Comparison of ENCODE assay signal across 11 cellular contexts in genomic region chr7:151313857-151314256, GRCh38. TPM values are rescaled to one million over a fixed set of nuclear protein-coding genes. Genes with fewer than 3 reads are reported as not detected.
DNase-seq lines count a peak whose midpoint lies in the region; ATAC-seq, FAIRE-seq and TF ChIP-seq lines count a peak whose summit lies in the region.
"Had no signal": no experiment of that assay in that cellular context is flagged by ENCODE, and none has a peak within 500 bp of the region (broad histone marks: within the 10 kb centered on the region; RNA-seq: fewer than 3 reads in every experiment).

No MANE protein-coding gene starts in this region.

- H3K27ac Mint-ChIP-seq in activated T-cell treated with anti-CD3 and anti-CD28 coated beads, Interleukin-2, amount 50 U/mL, for 72 hours, result no peak overlapping the region
- no peak overlapping the region for H3K27ac Mint-ChIP-seq in astrocyte (ENCODE audit: unreplicated experiment)
- H3K27ac Mint-ChIP-seq in glutamatergic neuron (ENCODE audit: unreplicated experiment), result no peak overlapping the region

- no peak overlapping the region for H3K4me2 ChIP-seq in astrocyte (ENCODE audit: low read length)
- H3K4me2 ChIP-seq: BLaER1 had no signal

- ATAC-seq in activated T-cell treated with anti-CD3 and anti-CD28 coated beads, Interleukin-2, amount 50 U/mL, for 72 hours (replicated peaks in 1 of 2), result peak; percentile 14 to 25

- no peak for TF ChIP-seq POLR2A in testis (IDR thresholded peaks at IDR 0.05)

- no peak for DNase-seq in activated T-cell treated with anti-CD3 and anti-CD28 coated beads, Interleukin-2, amount 50 U/mL, for 72 hours
- no peak for DNase-seq in activated T-cell treated with anti-CD3 and anti-CD28 coated beads, Interleukin-2, amount 50 U/mL, for 1 hour
- DNase-seq in astrocyte (ENCODE audit: low read depth) (peak; percentile 33), inferior parietal cortex (ENCODE audit: extremely low spot score) (peak; percentile 22), testis (peak; percentile 66), NCI-H1092 (lab: John Stamatoyannopoulos, UW) (no peak), T-helper 9 cell (no peak), glutamatergic neuron (no peak)
- DNase-seq: NCI-H526 had no signal

- H3K4me3 Mint-ChIP-seq in activated T-cell treated with anti-CD3 and anti-CD28 coated beads, Interleukin-2, amount 50 U/mL, for 72 hours, result no peak overlapping the region
- no peak overlapping the region for H3K4me3 Mint-ChIP-seq in astrocyte (ENCODE audit: unreplicated experiment)
- H3K4me3 Mint-ChIP-seq in glutamatergic neuron (ENCODE audit: unreplicated experiment), result no peak overlapping the region

- H3K9me3 ChIP-seq in astrocyte (ENCODE audit: insufficient read depth, low read depth, low read length), result peaks cover 5% of the 10 kb centered on the region
- no peaks in the 10 kb centered on the region for H3K9me3 ChIP-seq in testis

- no peaks in the 10 kb centered on the region for H3K27me3 Mint-ChIP-seq in activated T-cell treated with anti-CD3 and anti-CD28 coated beads, Interleukin-2, amount 50 U/mL, for 72 hours (ENCODE audit: low read depth)
- peaks cover 2% of the 10 kb centered on the region for H3K27me3 Mint-ChIP-seq in astrocyte (ENCODE audit: low read depth, unreplicated experiment)
- peaks cover 6% of the 10 kb centered on the region for H3K27me3 Mint-ChIP-seq in glutamatergic neuron (ENCODE audit: unreplicated experiment)

- H3K4me3 ChIP-seq in astrocyte (ENCODE audit: insufficient read depth, low read depth, low read length) (no peak overlapping the region), testis (no peak overlapping the region)
- H3K4me3 ChIP-seq: BLaER1, HAP-1 had no signal

- H3K27ac ChIP-seq in astrocyte (ENCODE audit: low read depth, low read length) (no peak overlapping the region), testis (no peak overlapping the region)
- H3K27ac ChIP-seq: BLaER1 had no signal

- intact Hi-C loops in testis (cut with DNase I; ENCODE audit: low total_unique reads), result no loop called here

- peaks cover 2 to 6% of the 10 kb centered on the region in 2 donors for H3K36me3 Mint-ChIP-seq in activated T-cell treated with anti-CD3 and anti-CD28 coated beads, Interleukin-2, amount 50 U/mL, for 72 hours (ENCODE audit: insufficient read depth in 2 of 2)
- H3K36me3 Mint-ChIP-seq in astrocyte (ENCODE audit: low read depth, unreplicated experiment) (no peaks in the 10 kb centered on the region), glutamatergic neuron (ENCODE audit: unreplicated experiment) (peaks cover 3% of the 10 kb centered on the region)

- no peak for FAIRE-seq in astrocyte (lab: Jason Lieb, UNC)

- peaks cover 9% of the 10 kb centered on the region for H3K4me1 ChIP-seq in astrocyte (ENCODE audit: insufficient read depth, low read length)
- no peaks in the 10 kb centered on the region for H3K4me1 ChIP-seq in testis
- H3K4me1 ChIP-seq: BLaER1, HAP-1 had no signal

- H3K9ac ChIP-seq in astrocyte (ENCODE audit: low read length), result no peak overlapping the region
- H3K9ac ChIP-seq: BLaER1 had no signal

- TF ChIP-seq CTCF in astrocyte (IDR thresholded peaks at IDR 0.05; ENCODE audit: insufficient read depth, low read depth, low read length) (no peak), testis (IDR thresholded peaks at IDR 0.05) (no peak), glutamatergic neuron (IDR thresholded peaks at IDR 0.05; ENCODE audit: partially characterized antibody, unreplicated experiment) (no peak)

- H3K27me3 ChIP-seq in astrocyte (ENCODE audit: insufficient read depth, low read length), result peaks cover 3% of the 10 kb centered on the region
- H3K27me3 ChIP-seq in testis, result no peaks in the 10 kb centered on the region
- H3K27me3 ChIP-seq: BLaER1 had no signal

- peaks cover 1 to 2% of the 10 kb centered on the region in 2 donors for H3K9me3 Mint-ChIP-seq in activated T-cell treated with anti-CD3 and anti-CD28 coated beads, Interleukin-2, amount 50 U/mL, for 72 hours
- H3K9me3 Mint-ChIP-seq in astrocyte (ENCODE audit: unreplicated experiment), result peaks cover 4% of the 10 kb centered on the region
- H3K9me3 Mint-ChIP-seq in glutamatergic neuron (ENCODE audit: unreplicated experiment), result peaks cover 5% of the 10 kb centered on the region

- peaks cover 13% of the 10 kb centered on the region for H3K4me1 Mint-ChIP-seq in activated T-cell treated with anti-CD3 and anti-CD28 coated beads, Interleukin-2, amount 50 U/mL, for 72 hours (ENCODE audit: low read depth)
- peaks cover 2% of the 10 kb centered on the region for H3K4me1 Mint-ChIP-seq in astrocyte (ENCODE audit: low read depth, unreplicated experiment)
- H3K4me1 Mint-ChIP-seq in glutamatergic neuron (ENCODE audit: low read depth, unreplicated experiment), result peaks cover 5% of the 10 kb centered on the region

- H3K79me2 ChIP-seq in astrocyte (ENCODE audit: insufficient read depth, low read length), result no peaks in the 10 kb centered on the region

- no peaks in the 10 kb centered on the region for H4K20me1 ChIP-seq in astrocyte (ENCODE audit: insufficient read depth, low read length)
- H4K20me1 ChIP-seq: BLaER1 had no signal

- H2AFZ ChIP-seq in astrocyte (ENCODE audit: low read depth, low read length), result no peak overlapping the region

- WGBS in testis, 2 donors, result 18 to 22% methylated on average over 10 of the region's 10 CpGs

- H3K36me3 ChIP-seq in astrocyte (ENCODE audit: insufficient read depth, low read length) (no peaks in the 10 kb centered on the region), testis (ENCODE audit: low read depth, missing control alignments) (no peaks in the 10 kb centered on the region)
- H3K36me3 ChIP-seq: BLaER1, HAP-1 had no signal

RNA-seq across cellular contexts. Expression of gene NUB1, which starts 27.8 kb away (rescaled TPM):
- total RNA-seq in activated T-cell treated with anti-CD3 and anti-CD28 coated beads, Interleukin-2, amount 50 U/mL, for 72 hours, result 10 to 100 TPM; 79.0 to 84.1 TPM
- total RNA-seq in astrocyte (38.8 and 41.6 TPM in 2 replicates), testis (10 to 100 TPM; 57.9 to 59.6 TPM), glutamatergic neuron (ENCODE audit: unreplicated experiment) (41.6 TPM)
- polyA plus RNA-seq in testis (ENCODE audit: insufficient read depth, low read depth, low replicate concordance), result 140 TPM

Comparison
In these comparisons a context has a peak if more than half of its experiments do, and no peak if none do; other contexts are left out.
1. DNase-seq: peak in astrocyte (single experiment), inferior parietal cortex (single experiment) and testis (single experiment); none in activated T-cell treated with anti-CD3 and anti-CD28 coated beads, Interleukin-2, amount 50 U/mL, for 72 hours (0 of 2), activated T-cell treated with anti-CD3 and anti-CD28 coated beads, Interleukin-2, amount 50 U/mL, for 1 hour (single experiment), NCI-H1092 (single experiment), T-helper 9 cell (single experiment) and glutamatergic neuron (single experiment).